8 cellular contexts compared by ENCODE assay signal in the genomic region with DNA sequence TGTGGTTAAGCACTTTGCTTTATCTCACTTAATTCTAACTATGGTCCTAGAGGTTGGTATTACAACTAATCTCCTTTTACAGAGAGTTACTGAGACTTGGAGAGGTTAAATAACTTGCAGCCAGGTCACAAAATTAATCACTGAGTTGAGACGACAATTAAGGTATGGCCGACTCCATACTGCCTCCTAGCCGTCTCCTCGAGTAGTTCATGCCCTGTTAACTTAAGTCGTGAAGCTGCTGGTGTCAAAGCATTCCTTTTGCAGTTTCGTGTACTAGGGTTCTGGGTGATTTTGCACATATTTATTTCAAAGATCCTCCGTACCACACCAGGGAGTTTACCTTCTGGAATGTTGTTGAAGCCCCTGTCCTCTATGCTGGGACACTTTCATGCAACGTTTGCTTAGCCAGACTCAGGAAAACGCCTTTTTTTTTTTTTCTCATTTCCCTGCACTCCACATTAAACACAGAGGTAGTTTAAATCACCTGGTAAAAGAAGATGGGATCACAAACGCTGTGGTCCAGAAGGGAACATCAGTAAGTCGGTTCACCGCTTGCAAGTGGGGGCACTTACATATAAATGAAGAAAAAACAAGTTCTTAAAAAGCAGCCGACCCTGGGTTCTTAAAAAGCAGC. TPM values are rescaled to one million over a fixed set of nuclear protein-coding genes. Genes with fewer than 3 reads are reported as not detected.
A peak's percentile ranks its signal among the peaks of the same experiment; 100 is the strongest.
DNase-seq lines count a peak whose midpoint lies in the region; ATAC-seq and TF ChIP-seq lines count a peak whose summit lies in the region.

No MANE protein-coding gene starts in this region.

- DNase-seq in SK-MEL-5 (ENCODE audit: low read depth, low spot score) (peak; percentile 77), glomerular visceral epithelial cell (ENCODE audit: extremely low spot score) (peak; percentile 68), trophoblast cell (peak; percentile 84 to 94), uterus (peak; percentile 49 to 63)
- DNase-seq in activated naive CD4-positive, alpha-beta T cell treated with anti-CD3 and anti-CD28 coated beads, Interleukin-2, amount 50 U/mL, for 16 hours, result peak; percentile 76

- peak overlapping the region; percentile 94 for H3K4me3 ChIP-seq in DOHH2 (ENCODE audit: low read length)
- peak overlapping the region; percentile 95 for H3K4me3 ChIP-seq in trophoblast cell (ENCODE audit: low read depth, low read length)
- peak overlapping the region; percentile 75 to 98 for H3K4me3 ChIP-seq in uterus

- no peaks in the 10 kb centered on the region for H3K9me2 ChIP-seq in DOHH2 (replicated peaks; ENCODE audit: control insufficient read depth, low read length)

- peak overlapping the region; percentile 98 for H4K8ac ChIP-seq in trophoblast cell (ENCODE audit: low read depth, low read length)

- H3K27me3 ChIP-seq in DOHH2 (ENCODE audit: control insufficient read depth, low read length) (no peaks in the 10 kb centered on the region), trophoblast cell (ENCODE audit: insufficient read depth, low read length) (no peaks in the 10 kb centered on the region), uterus (no peaks in the 10 kb centered on the region)

- peak overlapping the region; percentile 80 for H3K9ac ChIP-seq in trophoblast cell (ENCODE audit: low read length)

- peak overlapping the region; percentile 80 for H4K12ac ChIP-seq in trophoblast cell (ENCODE audit: low read depth, low read length)

- in situ Hi-C loops in SK-MEL-5 (cut with HindIII; ENCODE audit: low pct_unique_long_range_greater_than_20kb, low sequenced_read_pairs), result no loop called here

- intact Hi-C loops in uterus (cut with DNase I; ENCODE audit: low total_unique reads), result no loop called here

- H3K4me1 ChIP-seq in DOHH2 (ENCODE audit: control insufficient read depth, low read length), result peaks cover 26% of the 10 kb centered on the region
- H3K4me1 ChIP-seq in trophoblast cell (ENCODE audit: control insufficient read depth in 1 of 2, insufficient read depth in 2 of 2, low read length in 2 of 2), result peaks cover 3 to 6% of the 10 kb centered on the region in 2 experiments
- peaks cover 0 to 5% of the 10 kb centered on the region in 2 donors for H3K4me1 ChIP-seq in uterus

- H2BK12ac ChIP-seq in trophoblast cell (ENCODE audit: low read length), result peak overlapping the region; percentile 59

- H2AFZ ChIP-seq in trophoblast cell (ENCODE audit: insufficient read depth, low read length, poor library complexity), result peak overlapping the region; percentile 75

- peak overlapping the region; percentile 93 for H3K18ac ChIP-seq in trophoblast cell (ENCODE audit: low read length)

- H3K27ac ChIP-seq in DOHH2 (ENCODE audit: low read depth, low read length) (peak overlapping the region; percentile 64), trophoblast cell (ENCODE audit: low read depth, low read length) (peak overlapping the region; percentile 94), uterus (peak overlapping the region; percentile 92 to 99)

- H3K14ac ChIP-seq in trophoblast cell (ENCODE audit: low read length), result peak overlapping the region; percentile 90

- H3K79me2 ChIP-seq in DOHH2 (ENCODE audit: control insufficient read depth, low read length), result peaks cover 40% of the 10 kb centered on the region
- H3K79me2 ChIP-seq in trophoblast cell (ENCODE audit: control insufficient read depth, insufficient read depth, low read length, poor library complexity), result peaks cover 12% of the 10 kb centered on the region

- H3K9me3 ChIP-seq in DOHH2 (ENCODE audit: control insufficient read depth, insufficient read depth, low read length) (no peaks in the 10 kb centered on the region), trophoblast cell (ENCODE audit: insufficient read depth, low read depth, low read length) (no peaks in the 10 kb centered on the region), uterus (no peaks in the 10 kb centered on the region)

- no CpG with 5 or more reads among the region's 13 CpGs for WGBS in trophoblast cell (ENCODE audit: extremely low coverage, insufficient coverage, insufficient read length)

- TF ChIP-seq POLR2A in uterus (IDR thresholded peaks at IDR 0.05), result no peak

- H2AK5ac ChIP-seq in trophoblast cell (ENCODE audit: low read length), result peak overlapping the region; percentile 73

- H4K91ac ChIP-seq in trophoblast cell (ENCODE audit: low read depth, low read length), result peak overlapping the region; percentile 81

- peak overlapping the region; percentile 89 for H2BK120ac ChIP-seq in trophoblast cell (ENCODE audit: insufficient read depth, low read length, poor library complexity)

- peaks cover 22% of the 10 kb centered on the region for H3K79me1 ChIP-seq in trophoblast cell (ENCODE audit: low read length)

- peak overlapping the region; percentile 95 for H2BK5ac ChIP-seq in trophoblast cell (ENCODE audit: low read depth, low read length, poor library complexity)

- no peak overlapping the region for H3K23ac ChIP-seq in trophoblast cell (ENCODE audit: low read length)

- H3F3A ChIP-seq in DOHH2 (ENCODE audit: control insufficient read depth, insufficient read depth), result peaks cover 12% of the 10 kb centered on the region

- H3K36me3 ChIP-seq in DOHH2 (ENCODE audit: control insufficient read depth, low read length), result no peaks in the 10 kb centered on the region
- no peaks in the 10 kb centered on the region for H3K36me3 ChIP-seq in trophoblast cell (ENCODE audit: control insufficient read depth in 1 of 2, insufficient read depth in 2 of 2, low read length in 2 of 2)
- no peaks in the 10 kb centered on the region for H3K36me3 ChIP-seq in uterus

- TF ChIP-seq CTCF in DOHH2 (IDR thresholded peaks at IDR 0.05; ENCODE audit: low read depth, low read length, poor library complexity, severe bottlenecking) (peak; percentile 87), LNCAP (IDR thresholded peaks at IDR 0.05) (peak; percentile 93), uterus (IDR thresholded peaks at IDR 0.05) (peak; percentile 58 to 74 (median 64))

- H3K4ac ChIP-seq in trophoblast cell (ENCODE audit: low read depth, low read length), result peak overlapping the region; percentile 89

- no peaks in the 10 kb centered on the region for H4K20me1 ChIP-seq in DOHH2 (ENCODE audit: control insufficient read depth, insufficient read depth, low read depth, low read length)

- peak; percentile 21 for ATAC-seq in GM21825 (IDR thresholded peaks at IDR 0.05; ENCODE audit: unreplicated experiment)

- peak overlapping the region; percentile 86 for H3K4me2 ChIP-seq in DOHH2 (ENCODE audit: low read length)
- peak overlapping the region; percentile 72 for H3K4me2 ChIP-seq in trophoblast cell (ENCODE audit: low read length)

RNA-seq across cellular contexts. Expression of a gene that starts 0.6 kb away (rescaled TPM):
- 49.2 and 51.1 TPM in 2 replicates for total RNA-seq in SK-MEL-5 (2014; rRNA removed; shearing (Covaris generic))
- polyA plus RNA-seq in SK-MEL-5 (2015; cell fraction: cytosol; rRNA removed), result 25.3 and 28.8 TPM in 2 replicates
- 22.5 and 40.8 TPM in 2 replicates for polyA plus RNA-seq in SK-MEL-5 (2015; cell fraction: nucleus; rRNA removed)
- 21.8 and 23.2 TPM in 2 replicates for polyA plus RNA-seq in trophoblast cell (2013)
- total RNA-seq in uterus, result 100 to 1,000 TPM in 3 of 4 donors, 10 to 100 TPM in 1; 95.7 to 145 (median 132) TPM

Comparison
In these comparisons a context has a peak if more than half of its experiments do, and no peak if none do; other contexts are left out.
1. Peak in every context shown above with its lines: DNase-seq, ATAC-seq, H3K4me3 ChIP-seq and H3K27ac ChIP-seq.